In the genomic region with DNA sequence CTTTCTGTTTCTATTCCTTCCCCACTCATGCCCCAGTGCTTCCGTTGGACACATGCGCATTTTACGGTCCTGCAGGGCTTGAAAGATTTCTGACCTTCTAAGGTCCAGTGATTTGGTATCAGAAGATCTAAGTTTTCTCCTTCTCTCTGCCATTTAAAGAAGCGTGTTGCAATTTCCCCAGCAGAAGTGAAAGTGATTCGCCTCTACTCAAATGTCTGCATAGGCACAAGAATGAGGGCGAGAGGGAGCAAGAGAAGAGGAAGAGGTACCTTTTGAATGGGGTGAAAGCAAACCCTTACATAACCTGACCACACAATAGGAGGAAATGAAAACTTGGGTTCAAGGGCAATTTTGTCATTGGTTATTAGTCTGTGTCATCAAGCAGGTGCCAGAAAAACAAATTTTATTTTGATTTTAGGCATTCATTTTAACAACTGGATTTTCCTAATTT, we compare ENCODE assay signal across 7 cellular contexts. TPM values are rescaled to one million over a fixed set of nuclear protein-coding genes. Genes with fewer than 3 reads are reported as not detected.
DNase-seq lines count a peak whose midpoint lies in the region; ATAC-seq and TF ChIP-seq lines count a peak whose summit lies in the region.

No MANE protein-coding gene starts in this region.

- peak overlapping the region; percentile 88 to 90 for H3K27ac Mint-ChIP-seq in effector memory CD8-positive, alpha-beta T cell
- no peak overlapping the region for H3K27ac Mint-ChIP-seq in mesothelial cell of epicardium

- peak overlapping the region; percentile 79 to 86 for H3K4me3 Mint-ChIP-seq in effector memory CD8-positive, alpha-beta T cell
- H3K4me3 Mint-ChIP-seq in mesothelial cell of epicardium: no peak overlapping the region

- H3K27me3 Mint-ChIP-seq in effector memory CD8-positive, alpha-beta T cell: no peaks in the 10 kb centered on the region
- H3K27me3 Mint-ChIP-seq in mesothelial cell of epicardium (ENCODE audit: low read depth): peaks cover 13% of the 10 kb centered on the region

- ATAC-seq in GM18870 (IDR thresholded peaks at IDR 0.05; ENCODE audit: unreplicated experiment) (peak; percentile 90), HG02642 (IDR thresholded peaks at IDR 0.05; ENCODE audit: poor library complexity, unreplicated experiment) (peak; percentile 88)
- ATAC-seq in effector memory CD8-positive, alpha-beta T cell (replicated peaks): peak; percentile 81

- TF ChIP-seq CTCF in mesothelial cell of epicardium (IDR thresholded peaks at IDR 0.05; ENCODE audit: unreplicated experiment): no peak

- H3K4me1 Mint-ChIP-seq in effector memory CD8-positive, alpha-beta T cell (ENCODE audit: low read depth in 2 of 2): peaks cover 24 to 40% of the 10 kb centered on the region in 2 donors
- H3K4me1 Mint-ChIP-seq in mesothelial cell of epicardium: peaks cover 16% of the 10 kb centered on the region

- peak; percentile 94 for DNase-seq in NOMO-1 treated with dmso at 0.1 percent for 144 hours (lab: John Stamatoyannopoulos, UW; ENCODE audit: unreplicated experiment)
- peak; percentile 22 to 39 (median 23) for DNase-seq in effector memory CD8-positive, alpha-beta T cell
- DNase-seq in pons (ENCODE audit: low spot score): peak; percentile 93
- DNase-seq in mesothelial cell of epicardium (ENCODE audit: low spot score in 2 of 2, unreplicated experiment in 2 of 2): no peak
- DNase-seq in NCI-H1694 treated with DMSO at 0.1 percent for 48 hours (lab: John Stamatoyannopoulos, UW): no peak

- H3K36me3 Mint-ChIP-seq in effector memory CD8-positive, alpha-beta T cell (ENCODE audit: insufficient read depth): peaks cover 4% of the 10 kb centered on the region
- H3K36me3 Mint-ChIP-seq in mesothelial cell of epicardium: no peaks in the 10 kb centered on the region

- H3K9me3 Mint-ChIP-seq in effector memory CD8-positive, alpha-beta T cell: no peaks in the 10 kb centered on the region
- H3K9me3 Mint-ChIP-seq in mesothelial cell of epicardium: no peaks in the 10 kb centered on the region

RNA-seq across cellular contexts. Expression of a gene that starts 31.7 kb away (rescaled TPM):
- 29.2 to 35.3 TPM (median 34.5 TPM) in 3 replicates for total RNA-seq in mesothelial cell of epicardium

Comparison
In these comparisons a context has a peak if more than half of its experiments do, and no peak if none do; other contexts are left out.
1. DNase-seq: peak in NOMO-1 treated with dmso at 0.1 percent for 144 hours (single experiment), effector memory CD8-positive, alpha-beta T cell (3 of 3) and pons (single experiment); none in mesothelial cell of epicardium (0 of 2) and NCI-H1694 treated with DMSO at 0.1 percent for 48 hours (single experiment).
2. Peak in every context shown above with its lines, with median percentiles within 50 percentile points of each other: ATAC-seq.